13 cellular contexts compared by ENCODE assay signal in the genomic region with DNA sequence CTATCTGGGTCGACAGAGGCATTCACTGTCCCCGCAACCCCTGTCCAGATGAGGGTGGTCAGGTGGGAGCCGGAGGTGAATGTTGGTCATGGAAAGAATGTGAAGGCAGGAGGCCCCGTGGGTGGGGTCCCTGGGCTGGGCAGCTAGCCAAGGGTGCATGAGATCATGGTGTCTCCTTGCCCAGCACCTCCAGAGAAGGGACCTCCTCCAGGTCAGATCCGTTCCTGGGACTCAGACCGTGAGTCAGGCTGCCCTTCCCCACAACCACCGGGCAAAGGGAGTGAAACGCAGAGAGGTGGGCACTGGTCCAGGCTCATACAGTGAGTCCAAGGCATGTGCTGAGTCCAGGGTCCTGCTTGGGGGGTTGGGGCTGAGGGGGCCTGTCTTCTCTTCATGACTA. TPM values are rescaled to one million over a fixed set of nuclear protein-coding genes. Genes with fewer than 3 reads are reported as not detected.
DNase-seq lines count a peak whose midpoint lies in the region; ATAC-seq, FAIRE-seq and TF ChIP-seq lines count a peak whose summit lies in the region.
"Had no signal": no experiment of that assay in that cellular context is flagged by ENCODE, and none has a peak within 500 bp of the region (broad histone marks: within the 10 kb centered on the region; RNA-seq: fewer than 3 reads in every experiment).

No MANE protein-coding gene starts in this region.

- H3K27me3 Mint-ChIP-seq in naive thymus-derived CD8-positive, alpha-beta T cell: peaks cover 0 to 2% (median 0%) of the 10 kb centered on the region in 5 donors
- H3K27me3 Mint-ChIP-seq: stimulated activated naive B cell treated with anti-CD40 and anti-IgM and Interleukin-4, amounts not matched to agents 10 μg/mL and 1 μg/mL and 100 μg/mL, for 72 hours had no signal

- no peaks in the 10 kb centered on the region for H4K20me1 ChIP-seq in H1 (replicated peaks in 1 of 2; ENCODE audit: control insufficient read depth in 1 of 2, insufficient read depth in 2 of 2, low read length in 2 of 2)

- H3K36me3 ChIP-seq in H1 (ENCODE audit: control insufficient read depth in 2 of 4, insufficient read depth in 4 of 4, low read length in 3 of 4) (no peaks in the 10 kb centered on the region), neuronal stem cell (replicated peaks in 1 of 2; ENCODE audit: control insufficient read depth in 2 of 2, insufficient read depth in 2 of 2, low read length in 2 of 2) (no peaks in the 10 kb centered on the region)
- H3K36me3 ChIP-seq: BE2C had no signal

- H2BK15ac ChIP-seq in H1 (ENCODE audit: low read length) (0 out of 2 replicates have a peak overlapping the region, but pooled peaks have one; percentile 25), neuronal stem cell (ENCODE audit: low read length) (peak overlapping the region; percentile 70)

- no peaks in the 10 kb centered on the region for H3K4me1 Mint-ChIP-seq in naive thymus-derived CD8-positive, alpha-beta T cell

- H3K4me3 ChIP-seq in H1 (ENCODE audit: extremely low read depth in 1 of 4, insufficient read depth in 2 of 4, low read depth in 3 of 4, low read length in 4 of 4) (no peak overlapping the region), neuronal stem cell (ENCODE audit: low read length in 2 of 2) (no peak overlapping the region)

- no peak overlapping the region for H3K14ac ChIP-seq in H1 (ENCODE audit: insufficient read length)
- H3K14ac ChIP-seq in neuronal stem cell (ENCODE audit: low read length): no peak overlapping the region

- no peaks in the 10 kb centered on the region for H3K79me2 ChIP-seq in H1 (ENCODE audit: control insufficient read depth in 1 of 2, insufficient read depth in 2 of 2, low read length in 2 of 2)

- no peaks in the 10 kb centered on the region for H3K9me3 Mint-ChIP-seq in naive thymus-derived CD8-positive, alpha-beta T cell
- H3K9me3 Mint-ChIP-seq: activated T-cell treated with anti-CD3 and anti-CD28 coated beads, Interleukin-2, amount 50 U/mL, for 72 hours; stimulated activated naive B cell treated with anti-CD40 and anti-IgM and Interleukin-4, amounts not matched to agents 10 μg/mL and 1 μg/mL and 100 μg/mL, for 72 hours had no signal

- no peak overlapping the region for H4K8ac ChIP-seq in H1 (ENCODE audit: extremely low read depth, insufficient read depth, low read length)
- peak overlapping the region; percentile 73 for H4K8ac ChIP-seq in neuronal stem cell (ENCODE audit: low read depth, low read length)

- CTCF ChIA-PET in H1 (lab: Charles Lee; ENCODE audit: partially characterized antibody): interaction anchor here (1.0 to 4.0 kb wide), 5 partner anchors 8 to 93 kb away, joined by 3 to 24 read pairs (median 5); no protein-coding TSS in a partner anchor

- H3K79me1 ChIP-seq in H1 (ENCODE audit: low read depth, low read length): no peaks in the 10 kb centered on the region
- no peaks in the 10 kb centered on the region for H3K79me1 ChIP-seq in neuronal stem cell (ENCODE audit: low read depth, low read length)

- no peaks in the 10 kb centered on the region for H3K27me3 ChIP-seq in H1 (replicated peaks in 1 of 4; ENCODE audit: control insufficient read depth in 3 of 4, extremely low read depth in 1 of 4, insufficient read depth in 3 of 4, low read length in 3 of 4)
- H3K27me3 ChIP-seq in neuronal stem cell (ENCODE audit: control insufficient read depth in 3 of 3, insufficient read depth in 3 of 3, low read depth in 1 of 3, low read length in 3 of 3): no peaks in the 10 kb centered on the region
- H3K27me3 ChIP-seq: BE2C had no signal

- H3K27ac ChIP-seq in H1 (ENCODE audit: low read depth, low read length) (no peak overlapping the region), neuronal stem cell (replicated peaks; ENCODE audit: low read length) (no peak overlapping the region)

- no peak overlapping the region for H2BK5ac ChIP-seq in H1 (ENCODE audit: low read depth, low read length)
- H2BK5ac ChIP-seq in neuronal stem cell (ENCODE audit: low read length): peak overlapping the region; percentile 46

- no peak overlapping the region for H3K56ac ChIP-seq in H1 (replicated peaks; ENCODE audit: insufficient read length, low read depth, low read length)

- H4K91ac ChIP-seq in H1 (replicated peaks; ENCODE audit: insufficient read length, low read length) (peak overlapping the region; percentile 45), neuronal stem cell (ENCODE audit: low read depth, low read length, poor library complexity) (peak overlapping the region; percentile 73)

- no peak for TF ChIP-seq RAD21 in H1 (IDR thresholded peaks at IDR 0.05 in 1 of 2, conservative IDR thresholded peaks at IDR 0.05 in 1 of 2; ENCODE audit: low read depth in 2 of 2, low read length in 2 of 2)

- TF ChIP-seq EP300 in H1 (IDR thresholded peaks at IDR 0.05; ENCODE audit: borderline replicate concordance in 1 of 2, low read depth in 2 of 2, low read length in 2 of 2): no peak

- H2AFZ ChIP-seq in H1 (ENCODE audit: low read length) (no peak overlapping the region), neuronal stem cell (ENCODE audit: low read length) (peak overlapping the region; percentile 87)

- H3K4me2 ChIP-seq in H1 (ENCODE audit: insufficient read depth in 1 of 2, low read depth in 2 of 2, low read length in 2 of 2) (no peak overlapping the region), neuronal stem cell (ENCODE audit: insufficient read depth, low read length, poor library complexity, severe bottlenecking) (no peak overlapping the region)

- TF ChIP-seq CTCF in H1 (IDR thresholded peaks at IDR 0.05; ENCODE audit: control extremely low read depth in 1 of 3, insufficient read depth in 1 of 3, low read depth in 1 of 3, low read length in 3 of 3): no peak

- H2BK12ac ChIP-seq in H1 (ENCODE audit: low read depth, low read length): peak overlapping the region; percentile 70; the same call in 1 of the 2 replicates
- H2BK12ac ChIP-seq in neuronal stem cell (ENCODE audit: low read length): peak overlapping the region; percentile 64

- H3K9ac ChIP-seq in H1 (replicated peaks in 1 of 4; ENCODE audit: extremely low read depth in 1 of 4, low read depth in 3 of 4, low read length in 3 of 4) (no peak overlapping the region), neuronal stem cell (ENCODE audit: low read depth, low read length, poor library complexity) (no peak overlapping the region)

- no peak overlapping the region for H2AK5ac ChIP-seq in H1 (ENCODE audit: low read depth, low read length)
- peak overlapping the region; percentile 72 for H2AK5ac ChIP-seq in neuronal stem cell (ENCODE audit: low read depth, low read length)

- H2BK20ac ChIP-seq in H1 (ENCODE audit: low read length): peak overlapping the region; percentile 40

- H3K23ac ChIP-seq in H1 (ENCODE audit: insufficient read length): no peak overlapping the region
- peak overlapping the region; percentile 57 for H3K23ac ChIP-seq in neuronal stem cell (ENCODE audit: low read depth, low read length, poor library complexity)

- no peak for ATAC-seq in naive thymus-derived CD8-positive, alpha-beta T cell
- ATAC-seq in esophagus mucosa (no peak), HG02884 (IDR thresholded peaks at IDR 0.05; ENCODE audit: unreplicated experiment) (no peak)
- ATAC-seq: activated T-cell treated with anti-CD3 and anti-CD28 coated beads, Interleukin-2, amount 50 U/mL, for 72 hours; stimulated activated naive B cell treated with anti-CD40 and anti-IgM and Interleukin-4, amounts not matched to agents 10 μg/mL and 1 μg/mL and 100 μg/mL, for 72 hours had no signal

- no peaks in the 10 kb centered on the region for H3K36me3 Mint-ChIP-seq in naive thymus-derived CD8-positive, alpha-beta T cell
- H3K36me3 Mint-ChIP-seq: stimulated activated naive B cell treated with anti-CD40 and anti-IgM and Interleukin-4, amounts not matched to agents 10 μg/mL and 1 μg/mL and 100 μg/mL, for 72 hours had no signal

- no peak overlapping the region for H4K5ac ChIP-seq in H1 (ENCODE audit: insufficient read length, low read depth, low read length)

- H3K18ac ChIP-seq in H1 (ENCODE audit: extremely low read depth, low read length) (no peak overlapping the region), neuronal stem cell (ENCODE audit: low read length) (peak overlapping the region; percentile 92)

- no peak overlapping the region for H3K4me3 Mint-ChIP-seq in naive thymus-derived CD8-positive, alpha-beta T cell
- H3K4me3 Mint-ChIP-seq: activated T-cell treated with anti-CD3 and anti-CD28 coated beads, Interleukin-2, amount 50 U/mL, for 72 hours; stimulated activated naive B cell treated with anti-CD40 and anti-IgM and Interleukin-4, amounts not matched to agents 10 μg/mL and 1 μg/mL and 100 μg/mL, for 72 hours had no signal

- H3K4ac ChIP-seq in H1 (replicated peaks; ENCODE audit: insufficient read length, low read depth, low read length): no peak overlapping the region
- no peak overlapping the region for H3K4ac ChIP-seq in neuronal stem cell (ENCODE audit: low read length)

- DNase-seq in AG08396 (ENCODE audit: low spot score) (peak; percentile 56), NCI-H226 (peak; percentile 98), H1 (ENCODE audit: low read depth in 1 of 2, low spot score in 2 of 2) (no peak), neuronal stem cell (ENCODE audit: low spot score) (no peak)
- no peak for DNase-seq in naive thymus-derived CD8-positive, alpha-beta T cell
- no peak for DNase-seq in activated CD4-positive, alpha-beta T cell treated with anti-CD3 and anti-CD28 coated beads for 4 hours
- DNase-seq: activated T-cell treated with anti-CD3 and anti-CD28 coated beads, Interleukin-2, amount 50 U/mL, for 72 hours; BE2C; effector CD4-positive, alpha-beta T cell; NCI-H1092; stimulated activated naive B cell treated with anti-CD40 and anti-IgM and Interleukin-4, amounts not matched to agents 10 μg/mL and 1 μg/mL and 100 μg/mL, for 72 hours had no signal

- no peak overlapping the region for H3K27ac Mint-ChIP-seq in naive thymus-derived CD8-positive, alpha-beta T cell
- H3K27ac Mint-ChIP-seq: activated T-cell treated with anti-CD3 and anti-CD28 coated beads, Interleukin-2, amount 50 U/mL, for 72 hours; stimulated activated naive B cell treated with anti-CD40 and anti-IgM and Interleukin-4, amounts not matched to agents 10 μg/mL and 1 μg/mL and 100 μg/mL, for 72 hours had no signal

- peaks cover 4 to 38% (median 32%) of the 10 kb centered on the region in 4 experiments for H3K4me1 ChIP-seq in H1 (replicated peaks in 1 of 4; ENCODE audit: control insufficient read depth in 3 of 4, insufficient read depth in 4 of 4, low read length in 3 of 4)
- peaks cover 50 to 51% of the 10 kb centered on the region in 2 donors for H3K4me1 ChIP-seq in neuronal stem cell (ENCODE audit: control insufficient read depth in 2 of 2, insufficient read depth in 1 of 2, low read depth in 1 of 2, low read length in 2 of 2)

- no peak for FAIRE-seq in H1 (lab: Jason Lieb, UNC)

- TF ChIP-seq POLR2A in H1 (IDR thresholded peaks at IDR 0.05; ENCODE audit: control extremely low read depth in 1 of 2, low read depth in 2 of 2, low read length in 2 of 2): no peak

- H2BK120ac ChIP-seq in H1 (replicated peaks; ENCODE audit: low read depth, low read length) (peak overlapping the region; percentile 0), neuronal stem cell (ENCODE audit: low read depth, low read length) (peak overlapping the region; percentile 57)

- WGBS in H1 (ENCODE audit: extremely low coverage in 1 of 2, insufficient coverage in 1 of 2, insufficient read length in 1 of 2, insufficient replicate concordance in 2 of 2, low coverage in 1 of 2, low lambda C conversion rate in 2 of 2, missing lambda C conversion rate in 1 of 2), 2 experiments: 92% methylated on average over 8 of the region's 8 CpGs; no CpG with 5 or more reads in 1 of the 2 experiments
- no CpG with 5 or more reads among the region's 8 CpGs for WGBS in neuronal stem cell (ENCODE audit: extremely low coverage in 2 of 2, insufficient read length in 2 of 2, insufficient replicate concordance in 1 of 2), 2 donors

- H3K23me2 ChIP-seq in H1 (ENCODE audit: low read depth, low read length): peaks cover 4% of the 10 kb centered on the region

- POLR2A ChIA-PET in H1 (lab: Charles Lee; ENCODE audit: partially characterized antibody): interaction anchor here (0.5 to 1.7 kb wide), 2 partner anchors 14 to 31 kb away, joined by 3 to 4 read pairs; no protein-coding TSS in a partner anchor
- POLR2A ChIA-PET in naive thymus-derived CD8-positive, alpha-beta T cell (lab: Charles Lee): no interaction called here

- H3K9me3 ChIP-seq in H1 (ENCODE audit: insufficient read depth in 2 of 2, low read depth in 1 of 2, low read length in 1 of 2) (no peaks in the 10 kb centered on the region), neuronal stem cell (replicated peaks in 1 of 2; ENCODE audit: control insufficient read depth in 2 of 2, insufficient read depth in 1 of 2, low read depth in 1 of 2, low read length in 2 of 2) (no peaks in the 10 kb centered on the region)
- H3K9me3 ChIP-seq: BE2C had no signal

RNA-seq across cellular contexts. Expression of a gene that starts 3.5 kb away (rescaled TPM):
- not detected in 2 replicates for total RNA-seq in H1 (2021; fragmentation: NEBNext Ultra II Directional; extraction: Animal tissue kit (Norgen Biotek cat#: 25700))
- polyA plus RNA-seq in H1 (2011; rRNA removed): 0.45 and 0.47 TPM in 2 replicates
- polyA plus RNA-seq in H1 (2011; cell fraction: cytosol; rRNA removed): 0.36 TPM
- polyA plus RNA-seq in H1 (2011; cell fraction: nucleus; rRNA removed): 0.43 TPM
- 0.13 to 0.28 TPM in 2 of 4 replicates, not detected in the others for polyA plus RNA-seq in H1 (2012, experiment 1 of 2)
- 0.26 TPM for polyA plus RNA-seq in H1 (2012, experiment 2 of 2)
- polyA plus RNA-seq in H1 (2013, experiment 1 of 2): 0.12 TPM
- polyA plus RNA-seq in H1 (2013, experiment 2 of 2): 0.20 TPM
- not detected in 2 replicates for polyA minus RNA-seq in H1 (2011; rRNA and poly(A)+ RNA removed)
- polyA minus RNA-seq in H1 (2011; cell fraction: cytosol; rRNA and poly(A)+ RNA removed): not detected
- polyA minus RNA-seq in H1 (2011; cell fraction: nucleus; rRNA and poly(A)+ RNA removed): 1.00 TPM
- 1.1 TPM for polyA plus RNA-seq in neuronal stem cell (2013, experiment 1 of 2)
- 0.84 TPM for polyA plus RNA-seq in neuronal stem cell (2013, experiment 2 of 2)
- not detected for total RNA-seq in naive thymus-derived CD8-positive, alpha-beta T cell
- not detected for polyA plus RNA-seq in naive thymus-derived CD8-positive, alpha-beta T cell
- total RNA-seq in esophagus mucosa: 0.40 TPM
- total RNA-seq: activated T-cell treated with anti-CD3 and anti-CD28 coated beads, Interleukin-2, amount 50 U/mL, for 72 hours had no signal

RNA-seq across cellular contexts. Expression of a gene that starts 22.8 kb away (rescaled TPM):
- total RNA-seq in H1 (2021; fragmentation: NEBNext Ultra II Directional; extraction: Animal tissue kit (Norgen Biotek cat#: 25700)): 0.22 TPM in 1 of 2 replicates, not detected in the other
- polyA plus RNA-seq in H1 (2011; rRNA removed): 0.26 and 0.27 TPM in 2 replicates
- 0.36 TPM for polyA plus RNA-seq in H1 (2011; cell fraction: cytosol; rRNA removed)
- polyA plus RNA-seq in H1 (2011; cell fraction: nucleus; rRNA removed): 0.73 TPM
- 0.21 to 0.41 TPM (median 0.23 TPM) in 4 replicates for polyA plus RNA-seq in H1 (2012, experiment 1 of 2)
- polyA plus RNA-seq in H1 (2012, experiment 2 of 2): 0.13 TPM
- 0.20 TPM for polyA plus RNA-seq in H1 (2013, experiment 1 of 2)
- polyA plus RNA-seq in H1 (2013, experiment 2 of 2): 0.22 TPM
- polyA minus RNA-seq in H1 (2011; rRNA and poly(A)+ RNA removed): 0.09 and 0.32 TPM in 2 replicates
- polyA minus RNA-seq in H1 (2011; cell fraction: cytosol; rRNA and poly(A)+ RNA removed): not detected
- polyA minus RNA-seq in H1 (2011; cell fraction: nucleus; rRNA and poly(A)+ RNA removed): 0.40 TPM
- 0.54 TPM for polyA plus RNA-seq in neuronal stem cell (2013, experiment 1 of 2)
- 0.48 TPM for polyA plus RNA-seq in neuronal stem cell (2013, experiment 2 of 2)
- not detected for total RNA-seq in naive thymus-derived CD8-positive, alpha-beta T cell
- polyA plus RNA-seq in naive thymus-derived CD8-positive, alpha-beta T cell: not detected
- 0.12 TPM for total RNA-seq in esophagus mucosa

RNA-seq across cellular contexts. Expression of a gene that starts 28.4 kb away (rescaled TPM):
- total RNA-seq in H1 (2021; fragmentation: NEBNext Ultra II Directional; extraction: Animal tissue kit (Norgen Biotek cat#: 25700)): 0.91 and 1.0 TPM in 2 replicates
- 3.2 and 6.0 TPM in 2 replicates for polyA plus RNA-seq in H1 (2011; rRNA removed)
- 3.9 TPM for polyA plus RNA-seq in H1 (2011; cell fraction: cytosol; rRNA removed)
- 4.7 TPM for polyA plus RNA-seq in H1 (2011; cell fraction: nucleus; rRNA removed)
- polyA plus RNA-seq in H1 (2012, experiment 1 of 2): 0.77 to 3.2 TPM (median 2.8 TPM) in 4 replicates
- 1.6 TPM for polyA plus RNA-seq in H1 (2012, experiment 2 of 2)
- 0.87 TPM for polyA plus RNA-seq in H1 (2013, experiment 1 of 2)
- polyA plus RNA-seq in H1 (2013, experiment 2 of 2): 0.79 TPM
- 0.39 and 1.1 TPM in 2 replicates for polyA minus RNA-seq in H1 (2011; rRNA and poly(A)+ RNA removed)
- 2.6 TPM for polyA minus RNA-seq in H1 (2011; cell fraction: cytosol; rRNA and poly(A)+ RNA removed)
- polyA minus RNA-seq in H1 (2011; cell fraction: nucleus; rRNA and poly(A)+ RNA removed): 5.4 TPM
- 2.1 TPM for polyA plus RNA-seq in neuronal stem cell (2013, experiment 1 of 2)
- 2.1 TPM for polyA plus RNA-seq in neuronal stem cell (2013, experiment 2 of 2)
- not detected for total RNA-seq in naive thymus-derived CD8-positive, alpha-beta T cell
- polyA plus RNA-seq in naive thymus-derived CD8-positive, alpha-beta T cell: not detected
- total RNA-seq in esophagus mucosa: 0.64 TPM
- total RNA-seq: activated T-cell treated with anti-CD3 and anti-CD28 coated beads, Interleukin-2, amount 50 U/mL, for 72 hours had no signal

RNA-seq across cellular contexts. Expression of a gene that starts 28.5 kb away (rescaled TPM):
- total RNA-seq in H1 (2021; fragmentation: NEBNext Ultra II Directional; extraction: Animal tissue kit (Norgen Biotek cat#: 25700)): not detected in 2 replicates
- polyA plus RNA-seq in H1 (2011; rRNA removed): 0.06 and 0.19 TPM in 2 replicates
- 0.10 TPM for polyA plus RNA-seq in H1 (2011; cell fraction: cytosol; rRNA removed)
- 0.20 TPM for polyA plus RNA-seq in H1 (2011; cell fraction: nucleus; rRNA removed)
- polyA plus RNA-seq in H1 (2012, experiment 1 of 2): 0.15 to 0.24 TPM (median 0.16 TPM) in 3 of 4 replicates, not detected in the other
- not detected for polyA plus RNA-seq in H1 (2012, experiment 2 of 2)
- not detected for polyA plus RNA-seq in H1 (2013, experiment 1 of 2)
- 0.04 TPM for polyA plus RNA-seq in H1 (2013, experiment 2 of 2)
- 0.20 TPM in 1 of 2 replicates, not detected in the other for polyA minus RNA-seq in H1 (2011; rRNA and poly(A)+ RNA removed)
- not detected for polyA minus RNA-seq in H1 (2011; cell fraction: cytosol; rRNA and poly(A)+ RNA removed)
- polyA minus RNA-seq in H1 (2011; cell fraction: nucleus; rRNA and poly(A)+ RNA removed): not detected
- 0.38 TPM for polyA plus RNA-seq in neuronal stem cell (2013, experiment 1 of 2)
- polyA plus RNA-seq in neuronal stem cell (2013, experiment 2 of 2): 0.48 TPM
- not detected for total RNA-seq in naive thymus-derived CD8-positive, alpha-beta T cell
- not detected for polyA plus RNA-seq in naive thymus-derived CD8-positive, alpha-beta T cell
- 0.16 TPM for total RNA-seq in esophagus mucosa
- total RNA-seq: activated T-cell treated with anti-CD3 and anti-CD28 coated beads, Interleukin-2, amount 50 U/mL, for 72 hours had no signal

Comparison
In these comparisons a context has a peak if more than half of its experiments do, and no peak if none do; other contexts are left out.
1. DNase-seq: peak in AG08396 (single experiment) and NCI-H226 (single experiment); none in H1 (0 of 2), neuronal stem cell (single experiment), naive thymus-derived CD8-positive, alpha-beta T cell (0 of 10) and activated CD4-positive, alpha-beta T cell treated with anti-CD3 and anti-CD28 coated beads for 4 hours (0 of 2).